Comparison of ENCODE assay signal across 1 cellular context in genomic region chr18:3592864-3593263, GRCh38.
A peak's percentile ranks its signal among the peaks of the same experiment; 100 is the strongest.
TF ChIP-seq lines count a peak whose summit lies in the region.

No MANE protein-coding gene starts in this region.

TF ChIP-seq in H1, 55 proteins besides CTCF, POLR2A, EP300 and RAD21:
- TF ChIP-seq SRF (IDR thresholded peaks at IDR 0.05; ENCODE audit: low read depth, low read length) (no peak), CBX8 (IDR thresholded peaks at IDR 0.05; ENCODE audit: borderline replicate concordance, low read depth, low read length) (no peak), CBX5 (IDR thresholded peaks at IDR 0.05; ENCODE audit: low read depth, low read length) (no peak), JUN (IDR thresholded peaks at IDR 0.05; ENCODE audit: low read depth, low read length) (no peak), TCF12 (IDR thresholded peaks at IDR 0.05; ENCODE audit: low read depth, low read length) (0 out of 2 replicates have a peak, but pooled peaks have one; percentile 60), MAFK (IDR thresholded peaks at IDR 0.05; ENCODE audit: low read depth, low read length) (no peak), MAX (IDR thresholded peaks at IDR 0.05) (no peak), HDAC2 (IDR thresholded peaks at IDR 0.05; ENCODE audit: borderline replicate concordance in 1 of 2, low read depth in 2 of 2, low read length in 2 of 2) (no peak), CREB1 (IDR thresholded peaks at IDR 0.05) (no peak), SIN3A (conservative IDR thresholded peaks at IDR 0.05 in 1 of 2, IDR thresholded peaks at IDR 0.05 in 1 of 2; ENCODE audit: low read depth in 1 of 2, low read length in 2 of 2) (0 out of 4 replicates have a peak, but pooled peaks of 1 of the 2 experiments have one; percentile 26), POLR2AphosphoS5 (IDR thresholded peaks at IDR 0.05; ENCODE audit: low read depth, low read length) (peak; percentile 79)
